In genomic region chr2:43184339-43184895, GRCh38 we compare ENCODE assay signal across 1 cellular context.
A peak's percentile ranks its signal among the peaks of the same experiment; 100 is the strongest.
TF ChIP-seq lines count a peak whose summit lies in the region.

No MANE protein-coding gene starts in this region.

TF ChIP-seq in HepG2, 621 proteins besides CTCF, POLR2A, EP300 and RAD21 (continued from another document and continues in another):
- TF ChIP-seq ZNF639 (CRISPR knock-in tag; conservative IDR thresholded peaks at IDR 0.05) (no peak), LRRFIP1 (CRISPR knock-in tag; conservative IDR thresholded peaks at IDR 0.05) (no peak), TRIM24 (CRISPR knock-in tag; IDR thresholded peaks at IDR 0.05) (peak; percentile 54; the same call in 1 of the 2 replicates), IRF1 (CRISPR knock-in tag; IDR thresholded peaks at IDR 0.05; ENCODE audit: low read depth) (no peak), ZSCAN25 (CRISPR knock-in tag; IDR thresholded peaks at IDR 0.05) (peak; percentile 96), BCLAF1 (IDR thresholded peaks at IDR 0.05) (no peak), DNMT1 (CRISPR knock-in tag; IDR thresholded peaks at IDR 0.05) (no peak), GMEB2 (CRISPR knock-in tag; IDR thresholded peaks at IDR 0.05; ENCODE audit: low read depth) (no peak), IRX3 (CRISPR knock-in tag; IDR thresholded peaks at IDR 0.05; ENCODE audit: borderline replicate concordance, low read depth) (no peak; the same call in 1 of the 2 replicates), TOE1 (CRISPR knock-in tag; IDR thresholded peaks at IDR 0.05) (no peak), NR0B2 (CRISPR knock-in tag; IDR thresholded peaks at IDR 0.05) (no peak), ZNF574 (CRISPR knock-in tag; IDR thresholded peaks at IDR 0.05) (peak; percentile 79), CAMTA2 (CRISPR knock-in tag; IDR thresholded peaks at IDR 0.05; ENCODE audit: borderline replicate concordance) (no peak), SSRP1 (CRISPR knock-in tag; IDR thresholded peaks at IDR 0.05) (no peak), ZFP36L1 (CRISPR knock-in tag; IDR thresholded peaks at IDR 0.05) (no peak; the same call in 1 of the 2 replicates), AFF4 (CRISPR knock-in tag; IDR thresholded peaks at IDR 0.05) (no peak; the same call in 1 of the 2 replicates), HNF1B (CRISPR knock-in tag; IDR thresholded peaks at IDR 0.05) (peak; percentile 94), ZNF552 (CRISPR knock-in tag; IDR thresholded peaks at IDR 0.05; ENCODE audit: borderline replicate concordance) (no peak), KMT2B (CRISPR knock-in tag; IDR thresholded peaks at IDR 0.05) (no peak; the same call in 1 of the 2 replicates), ZNF512B (CRISPR knock-in tag; IDR thresholded peaks at IDR 0.05; ENCODE audit: borderline replicate concordance) (no peak; the same call in 1 of the 2 replicates), FOSL2 (CRISPR knock-in tag; IDR thresholded peaks at IDR 0.05) (peak; percentile 96), THAP8 (CRISPR knock-in tag; IDR thresholded peaks at IDR 0.05; ENCODE audit: borderline replicate concordance) (no peak), RXRA (CRISPR knock-in tag; IDR thresholded peaks at IDR 0.05) (peak; percentile 99), MED8 (CRISPR knock-in tag; IDR thresholded peaks at IDR 0.05; ENCODE audit: insufficient replicate concordance) (peak; percentile 83), RORA (CRISPR knock-in tag; IDR thresholded peaks at IDR 0.05) (no peak), ZFP62 (CRISPR knock-in tag; IDR thresholded peaks at IDR 0.05) (no peak), KMT2A (CRISPR knock-in tag; IDR thresholded peaks at IDR 0.05) (0 out of 2 replicates have a peak, but pooled peaks have one; percentile 59), XRCC5 (optimal IDR thresholded peaks at IDR 0.05; ENCODE audit: low read length) (peak; percentile 86), FIP1L1 (IDR thresholded peaks at IDR 0.05; ENCODE audit: borderline replicate concordance, insufficient read depth, low read depth, low read length) (no peak), IRF9 (CRISPR knock-in tag; IDR thresholded peaks at IDR 0.05; ENCODE audit: borderline replicate concordance) (no peak)
